ENCODE assay signal across 1 cellular context in genomic region chr10:111475720-111476119, GRCh38.
A peak's percentile ranks its signal among the peaks of the same experiment; 100 is the strongest.
TF ChIP-seq lines count a peak whose summit lies in the region.

No MANE protein-coding gene starts in this region.

TF ChIP-seq in HepG2, 621 proteins besides CTCF, POLR2A, EP300 and RAD21 (continued from another document and continues in another):
- TF ChIP-seq ZNF33A (CRISPR knock-in tag; IDR thresholded peaks at IDR 0.05; ENCODE audit: borderline replicate concordance): peak; percentile 62; the same call in 1 of the 2 replicates
- TF ChIP-seq HBP1 (CRISPR knock-in tag; IDR thresholded peaks at IDR 0.05; ENCODE audit: low read depth): no peak
- TF ChIP-seq HDAC1 (CRISPR knock-in tag; IDR thresholded peaks at IDR 0.05): peak; percentile 89
- TF ChIP-seq ZNF556 (CRISPR knock-in tag; IDR thresholded peaks at IDR 0.05; ENCODE audit: borderline replicate concordance): peak; percentile 15; the same call in 1 of the 2 replicates
- TF ChIP-seq RXRB (CRISPR knock-in tag; IDR thresholded peaks at IDR 0.05; ENCODE audit: borderline replicate concordance): peak; percentile 76
- TF ChIP-seq PAX8 (CRISPR knock-in tag; IDR thresholded peaks at IDR 0.05; ENCODE audit: borderline replicate concordance): no peak
- no peak for TF ChIP-seq MXD3 (CRISPR knock-in tag; IDR thresholded peaks at IDR 0.05)
- no peak for TF ChIP-seq SSRP1 (CRISPR knock-in tag; IDR thresholded peaks at IDR 0.05)
- TF ChIP-seq ZNF3 (CRISPR knock-in tag; IDR thresholded peaks at IDR 0.05): no peak
- TF ChIP-seq STAT5B (CRISPR knock-in tag; IDR thresholded peaks at IDR 0.05): no peak
- peak; percentile 73 for TF ChIP-seq ELF1 (CRISPR knock-in tag; IDR thresholded peaks at IDR 0.05)
- no peak for TF ChIP-seq ZNF496 (CRISPR knock-in tag; IDR thresholded peaks at IDR 0.05; ENCODE audit: insufficient replicate concordance)
- TF ChIP-seq ZFP37 (CRISPR knock-in tag; IDR thresholded peaks at IDR 0.05; ENCODE audit: borderline replicate concordance): no peak
- no peak for TF ChIP-seq NONO (IDR thresholded peaks at IDR 0.05)
- no peak for TF ChIP-seq NONO (CRISPR knock-in tag; conservative IDR thresholded peaks at IDR 0.05)
- TF ChIP-seq HOMEZ (CRISPR knock-in tag; IDR thresholded peaks at IDR 0.05; ENCODE audit: low read depth): peak; percentile 58; the same call in 1 of the 2 replicates
- no peak for TF ChIP-seq THAP8 (CRISPR knock-in tag; IDR thresholded peaks at IDR 0.05; ENCODE audit: borderline replicate concordance)
- no peak for TF ChIP-seq CCAR2 (optimal IDR thresholded peaks at IDR 0.05; ENCODE audit: low read depth, low read length)
- no peak for TF ChIP-seq ARNT2 (CRISPR knock-in tag; IDR thresholded peaks at IDR 0.05; ENCODE audit: low read depth)
- no peak for TF ChIP-seq NR1H2 (CRISPR knock-in tag; IDR thresholded peaks at IDR 0.05; ENCODE audit: borderline replicate concordance, low read depth)
- no peak for TF ChIP-seq ZNF18 (CRISPR knock-in tag; IDR thresholded peaks at IDR 0.05; ENCODE audit: insufficient replicate concordance)
- no peak for TF ChIP-seq SIX4 (CRISPR knock-in tag; IDR thresholded peaks at IDR 0.05)
- TF ChIP-seq THRA (CRISPR knock-in tag; IDR thresholded peaks at IDR 0.05; ENCODE audit: borderline replicate concordance): peak; percentile 42; the same call in 1 of the 2 replicates
- TF ChIP-seq ZNF276 (CRISPR knock-in tag; IDR thresholded peaks at IDR 0.05; ENCODE audit: low read depth): no peak
- peak; percentile 64; the same call in 1 of the 2 replicates for TF ChIP-seq MIXL1 (CRISPR knock-in tag; IDR thresholded peaks at IDR 0.05)
- TF ChIP-seq IRF9 (CRISPR knock-in tag; IDR thresholded peaks at IDR 0.05; ENCODE audit: borderline replicate concordance): no peak
- no peak for TF ChIP-seq ZNF530 (CRISPR knock-in tag; IDR thresholded peaks at IDR 0.05; ENCODE audit: low read depth)
- no peak for TF ChIP-seq MXD1 (CRISPR knock-in tag; IDR thresholded peaks at IDR 0.05)
- TF ChIP-seq ZNF513 (CRISPR knock-in tag; conservative IDR thresholded peaks at IDR 0.05): no peak
- TF ChIP-seq NFYC (CRISPR knock-in tag; IDR thresholded peaks at IDR 0.05): no peak
- TF ChIP-seq ZNF484 (CRISPR knock-in tag; IDR thresholded peaks at IDR 0.05; ENCODE audit: borderline replicate concordance, low read depth): no peak
- no peak for TF ChIP-seq DNMT3B (CRISPR knock-in tag; conservative IDR thresholded peaks at IDR 0.05)
- no peak for TF ChIP-seq ZNF713 (CRISPR knock-in tag; IDR thresholded peaks at IDR 0.05)
- TF ChIP-seq ZNF841 (CRISPR knock-in tag; IDR thresholded peaks at IDR 0.05; ENCODE audit: borderline replicate concordance): no peak
- no peak for TF ChIP-seq ZNF782 (CRISPR knock-in tag; IDR thresholded peaks at IDR 0.05; ENCODE audit: borderline replicate concordance)
- TF ChIP-seq ZNF20 (CRISPR knock-in tag; IDR thresholded peaks at IDR 0.05): no peak
- no peak for TF ChIP-seq THAP7 (CRISPR knock-in tag; IDR thresholded peaks at IDR 0.05)
- TF ChIP-seq FOXO1 (CRISPR knock-in tag; IDR thresholded peaks at IDR 0.05): peak; percentile 72
- no peak for TF ChIP-seq ZFAT (CRISPR knock-in tag; conservative IDR thresholded peaks at IDR 0.05)
- no peak for TF ChIP-seq ZNF34 (CRISPR knock-in tag; IDR thresholded peaks at IDR 0.05; ENCODE audit: borderline replicate concordance)
- TF ChIP-seq TGIF2 (CRISPR knock-in tag; IDR thresholded peaks at IDR 0.05): no peak
- no peak for TF ChIP-seq CSRNP1 (CRISPR knock-in tag; IDR thresholded peaks at IDR 0.05)
- no peak for TF ChIP-seq ZNF597 (CRISPR knock-in tag; IDR thresholded peaks at IDR 0.05)
- no peak for TF ChIP-seq THYN1 (CRISPR knock-in tag; IDR thresholded peaks at IDR 0.05; ENCODE audit: borderline replicate concordance, low read depth)
- TF ChIP-seq ZSCAN31 (CRISPR knock-in tag; IDR thresholded peaks at IDR 0.05; ENCODE audit: low read depth): no peak
- no peak for TF ChIP-seq BRD4 (CRISPR knock-in tag; IDR thresholded peaks at IDR 0.05)
- TF ChIP-seq CHD4 (IDR thresholded peaks at IDR 0.05; ENCODE audit: borderline replicate concordance, low read length): peak; percentile 26; the same call in 1 of the 2 replicates
- TF ChIP-seq ZNF431 (CRISPR knock-in tag; IDR thresholded peaks at IDR 0.05; ENCODE audit: borderline replicate concordance, low read depth): no peak
- TF ChIP-seq KDM3A (CRISPR knock-in tag; IDR thresholded peaks at IDR 0.05; ENCODE audit: low read depth): no peak
- no peak for TF ChIP-seq ZNF337 (CRISPR knock-in tag; IDR thresholded peaks at IDR 0.05; ENCODE audit: borderline replicate concordance, low read depth)
- TF ChIP-seq MEIS1 (CRISPR knock-in tag; IDR thresholded peaks at IDR 0.05; ENCODE audit: borderline replicate concordance): no peak
- TF ChIP-seq SYNCRIP (IDR thresholded peaks at IDR 0.05; ENCODE audit: insufficient read depth, low read depth, low read length): no peak
- no peak for TF ChIP-seq ZSCAN22 (CRISPR knock-in tag; IDR thresholded peaks at IDR 0.05)
- no peak for TF ChIP-seq SAFB2 (CRISPR knock-in tag; IDR thresholded peaks at IDR 0.05; ENCODE audit: borderline replicate concordance, low read depth)
- TF ChIP-seq SMARCE1 (IDR thresholded peaks at IDR 0.05; ENCODE audit: borderline replicate concordance): no peak
- peak; percentile 63; the same call in 1 of the 2 replicates for TF ChIP-seq NFIC (IDR thresholded peaks at IDR 0.05; ENCODE audit: low read length)
